Comparison of ENCODE assay signal across 1 cellular context in genomic region chr7:96407427-96407826, GRCh38.
TF ChIP-seq lines count a peak whose summit lies in the region.

No MANE protein-coding gene starts in this region.

TF ChIP-seq in SK-N-SH, 30 proteins besides CTCF, POLR2A, EP300 and RAD21 (continued from another document):
- TF ChIP-seq EZH2phosphoT487 (IDR thresholded peaks at IDR 0.05; ENCODE audit: borderline replicate concordance, low read depth) (no peak), FOXJ3 (CRISPR knock-in tag; IDR thresholded peaks at IDR 0.05) (no peak), ELF1 (IDR thresholded peaks at IDR 0.05) (no peak), YY1 (IDR thresholded peaks at IDR 0.05; ENCODE audit: low read depth) (no peak)
